In the genomic region with DNA sequence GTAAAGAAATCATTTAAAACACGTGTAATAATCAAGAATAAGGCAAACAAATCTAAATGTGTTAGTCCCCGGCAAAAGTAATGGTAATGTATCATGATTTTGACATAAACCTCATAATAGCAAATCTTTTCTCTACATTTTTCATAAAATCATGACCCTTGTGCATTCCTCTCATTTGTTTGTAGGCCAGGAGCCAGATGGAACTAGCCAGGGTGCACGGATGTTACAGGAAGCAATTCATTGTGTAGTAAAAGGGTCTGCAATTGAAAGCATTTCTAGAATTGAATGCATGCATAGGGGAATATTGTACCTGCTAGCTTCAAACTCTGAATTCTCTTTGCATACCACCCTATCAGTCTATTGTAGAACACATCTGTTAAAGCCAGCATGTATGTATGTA, we compare ENCODE assay signal across 30 cellular contexts.
"Had no signal": no experiment of that assay in that cellular context is flagged by ENCODE, and none has a peak within 500 bp of the region (broad histone marks: within the 10 kb centered on the region; RNA-seq: fewer than 3 reads in every experiment).

No MANE protein-coding gene starts in this region.

- H3K4me3 Mint-ChIP-seq: naive thymus-derived CD8-positive, alpha-beta T cell; natural killer cell treated with Interleukin-12 subunit alpha and Interleukin-12 subunit beta and Interleukin-15 and Interleukin-18, amount 100 ng/mL, for 72 hours; nephron progenitor cell; neural crest cell; stimulated activated memory B cell treated with anti-CD40 and anti-IgM and Interleukin-4, amounts not matched to agents 10 μg/mL and 1 μg/mL and 100 μg/mL, for 72 hours; stimulated activated naive CD8-positive, alpha-beta T cell treated with anti-CD3 and anti-CD28 coated beads, Interleukin-15, amount 100 ng/mL, for 72 hours; type B pancreatic cell had no signal

- H3K4me3 ChIP-seq: psoas muscle, right lobe of liver, sigmoid colon, suprapubic skin, testis, tibial artery, transverse colon, upper lobe of right lung, uterus had no signal

- DNase-seq: naive thymus-derived CD8-positive, alpha-beta T cell; nephron progenitor cell; nucleus accumbens; posterior cingulate gyrus; psoas muscle; right cardiac atrium; right lobe of liver; sigmoid colon; small intestine; stimulated activated CD4-positive, alpha-beta T cell treated with anti-CD3 and anti-CD28 coated beads, Interleukin-15, amount 100 ng/mL, for 24 hours; stimulated activated CD4-positive, alpha-beta T cell treated with anti-CD3 and anti-CD28 coated beads, Interleukin-2, amount 100 ng/mL, for 24 hours; stimulated activated CD4-positive, alpha-beta T cell treated with anti-CD3 and anti-CD28 coated beads, Interleukin-2, amount 100 ng/mL, for 48 hours; stimulated activated CD4-positive, alpha-beta T cell treated with anti-CD3 and anti-CD28 coated beads, Interleukin-4, amount 100 ng/mL, for 24 hours; stimulated activated naive CD4-positive, alpha-beta T cell; stimulated activated naive CD8-positive, alpha-beta T cell treated with anti-CD3 and anti-CD28 coated beads, Interleukin-15, amount 100 ng/mL, for 72 hours; stimulated activated naive CD8-positive, alpha-beta T cell treated with anti-CD3 and anti-CD28 coated beads, Interleukin-15, Interleukin-2, amounts not matched to agents 100 U/mL and 50 U/mL, for 24 hours; substantia nigra; testis; tibial artery; transverse colon; upper lobe of right lung; uterus had no signal

- H3K4me1 ChIP-seq: parathyroid adenoma, psoas muscle, right lobe of liver, sigmoid colon, suprapubic skin, testis, tibial artery, transverse colon, upper lobe of right lung, uterus had no signal

- FAIRE-seq: small intestine had no signal

- H3K9me3 Mint-ChIP-seq: neural crest cell had no signal

- H3K27ac ChIP-seq: neutrophil, parathyroid adenoma, psoas muscle, right lobe of liver, sigmoid colon, suprapubic skin, testis, tibial artery, transverse colon, upper lobe of right lung, uterus had no signal

- ATAC-seq: naive thymus-derived CD8-positive, alpha-beta T cell; natural killer cell treated with Interleukin-12 subunit alpha and Interleukin-12 subunit beta and Interleukin-15 and Interleukin-18, amount 100 ng/mL, for 72 hours; psoas muscle; right cardiac atrium; right lobe of liver; stimulated activated memory B cell treated with anti-CD40 and anti-IgM and Interleukin-4, amounts not matched to agents 10 μg/mL and 1 μg/mL and 100 μg/mL, for 72 hours; stimulated activated naive CD8-positive, alpha-beta T cell treated with anti-CD3 and anti-CD28 coated beads, Interleukin-15, amount 100 ng/mL, for 72 hours; stimulated activated naive CD8-positive, alpha-beta T cell treated with anti-CD3 and anti-CD28 coated beads, Interleukin-15, Interleukin-2, amounts not matched to agents 100 U/mL and 50 U/mL, for 24 hours; upper lobe of right lung had no signal

- H3K36me3 ChIP-seq: neutrophil, right lobe of liver, sigmoid colon, suprapubic skin, tibial artery, transverse colon, upper lobe of right lung, uterus had no signal

- H3K36me3 Mint-ChIP-seq: naive thymus-derived CD8-positive, alpha-beta T cell; natural killer cell treated with Interleukin-12 subunit alpha and Interleukin-12 subunit beta and Interleukin-15 and Interleukin-18, amount 100 ng/mL, for 72 hours; stimulated activated memory B cell treated with anti-CD40 and anti-IgM and Interleukin-4, amounts not matched to agents 10 μg/mL and 1 μg/mL and 100 μg/mL, for 72 hours; type B pancreatic cell had no signal

- H3K27me3 Mint-ChIP-seq: naive thymus-derived CD8-positive, alpha-beta T cell; natural killer cell treated with Interleukin-12 subunit alpha and Interleukin-12 subunit beta and Interleukin-15 and Interleukin-18, amount 100 ng/mL, for 72 hours; progenitor cell of endocrine pancreas; stimulated activated memory B cell treated with anti-CD40 and anti-IgM and Interleukin-4, amounts not matched to agents 10 μg/mL and 1 μg/mL and 100 μg/mL, for 72 hours; stimulated activated naive CD8-positive, alpha-beta T cell treated with anti-CD3 and anti-CD28 coated beads, Interleukin-15, amount 100 ng/mL, for 72 hours; type B pancreatic cell had no signal

- H3K4me1 Mint-ChIP-seq: naive thymus-derived CD8-positive, alpha-beta T cell; neural crest cell; stimulated activated memory B cell treated with anti-CD40 and anti-IgM and Interleukin-4, amounts not matched to agents 10 μg/mL and 1 μg/mL and 100 μg/mL, for 72 hours; stimulated activated naive CD8-positive, alpha-beta T cell treated with anti-CD3 and anti-CD28 coated beads, Interleukin-15, amount 100 ng/mL, for 72 hours had no signal

- H3K9me3 ChIP-seq: neutrophil, psoas muscle, right lobe of liver, sigmoid colon, suprapubic skin, testis, tibial artery, transverse colon, upper lobe of right lung, uterus had no signal

- H3K27ac Mint-ChIP-seq: naive thymus-derived CD8-positive, alpha-beta T cell; natural killer cell treated with Interleukin-12 subunit alpha and Interleukin-12 subunit beta and Interleukin-15 and Interleukin-18, amount 100 ng/mL, for 72 hours; nephron progenitor cell; progenitor cell of endocrine pancreas; stimulated activated memory B cell treated with anti-CD40 and anti-IgM and Interleukin-4, amounts not matched to agents 10 μg/mL and 1 μg/mL and 100 μg/mL, for 72 hours; stimulated activated naive CD8-positive, alpha-beta T cell treated with anti-CD3 and anti-CD28 coated beads, Interleukin-15, amount 100 ng/mL, for 72 hours; type B pancreatic cell had no signal

- H3K27me3 ChIP-seq: neutrophil, right lobe of liver, sigmoid colon, suprapubic skin, testis, tibial artery, transverse colon, upper lobe of right lung, uterus had no signal
